1 cellular context compared by ENCODE assay signal in the genomic region with DNA sequence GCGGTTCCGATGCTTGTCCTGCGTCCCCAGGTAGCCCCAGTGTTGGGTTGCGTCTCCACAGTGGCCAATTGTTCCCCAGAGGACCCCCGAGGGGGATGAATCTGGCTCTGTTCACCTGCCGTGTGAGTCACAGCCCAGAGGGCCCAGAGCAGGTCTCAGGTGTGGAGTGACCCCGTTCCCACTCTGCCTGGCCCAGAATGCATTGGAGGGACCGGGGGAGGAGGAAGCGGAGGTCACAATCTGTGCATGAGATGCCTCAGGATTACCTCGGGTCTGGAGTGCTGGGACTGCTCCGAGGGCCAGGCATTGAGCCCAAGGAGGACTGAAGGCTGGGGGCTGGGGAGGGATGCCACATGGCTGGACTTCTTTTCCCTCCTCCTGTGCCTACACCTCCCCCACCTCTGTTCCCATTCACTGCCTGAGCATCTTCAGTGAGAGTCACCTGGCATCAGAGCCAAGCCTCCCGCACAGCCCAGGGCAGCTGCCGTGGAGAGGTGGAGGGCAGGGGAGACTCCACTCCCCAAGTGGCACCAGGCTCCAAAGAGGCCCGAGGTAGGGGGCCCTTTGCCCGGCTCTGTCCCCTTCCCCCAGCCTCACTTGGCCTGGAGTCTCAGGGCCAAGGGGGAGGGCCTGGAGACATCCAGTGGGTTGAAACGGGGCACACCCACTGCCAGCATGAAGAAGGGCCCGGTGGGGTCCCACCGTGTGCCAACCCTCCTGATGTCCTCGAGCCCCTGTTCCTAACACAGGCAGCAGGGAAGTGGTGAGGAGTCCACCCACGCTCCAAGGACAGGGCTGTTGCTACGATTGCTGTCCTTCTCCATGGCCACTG.
TF ChIP-seq lines count a peak whose summit lies in the region.

No MANE protein-coding gene starts in this region.

TF ChIP-seq in SK-N-SH treated with all-trans-retinoic acid at 6 μM for 48 hours, 23 proteins besides CTCF, POLR2A, EP300 and RAD21 (continued from another document):
- TF ChIP-seq CSDC2 (CRISPR knock-in tag; IDR thresholded peaks at IDR 0.05) = no peak
- TF ChIP-seq ZNF565 (CRISPR knock-in tag; conservative IDR thresholded peaks at IDR 0.05; ENCODE audit: low read depth) = no peak
- TF ChIP-seq ZC3H10 (CRISPR knock-in tag; IDR thresholded peaks at IDR 0.05) = no peak
- no peak for TF ChIP-seq ESRRG (CRISPR knock-in tag; IDR thresholded peaks at IDR 0.05)
TF ChIP-seq in SK-N-SH treated with all-trans-retinoic acid at 6 μM for 48 hours: peak in this region for 0.
